Comparison of ENCODE assay signal across 21 cellular contexts in genomic region chr2:170052151-170052550, GRCh38.
A peak's percentile ranks its signal among the peaks of the same experiment; 100 is the strongest.
DNase-seq lines count a peak whose midpoint lies in the region; ATAC-seq and TF ChIP-seq lines count a peak whose summit lies in the region.
"Had no signal": no experiment of that assay in that cellular context is flagged by ENCODE, and none has a peak within 500 bp of the region (broad histone marks: within the 10 kb centered on the region; RNA-seq: fewer than 3 reads in every experiment).

No MANE protein-coding gene starts in this region.

- no peaks in the 10 kb centered on the region for H3K79me2 ChIP-seq in mesendoderm (ENCODE audit: control insufficient read depth, insufficient read depth, low read length)

- H4K8ac ChIP-seq in mesendoderm (ENCODE audit: low read depth, low read length) = no peak overlapping the region

- H3K79me1 ChIP-seq in mesendoderm (ENCODE audit: low read length) = no peaks in the 10 kb centered on the region

- no peaks in the 10 kb centered on the region for H3K4me1 ChIP-seq in mesendoderm (ENCODE audit: control insufficient read depth, low read depth, low read length)
- H3K4me1 ChIP-seq: gastroesophageal sphincter, left lung, right lobe of liver, vagina had no signal

- ATAC-seq in HG03457 (IDR thresholded peaks at IDR 0.05; ENCODE audit: unreplicated experiment) = no peak
- ATAC-seq: effector memory CD8-positive, alpha-beta T cell; gastroesophageal sphincter; left lung; right lobe of liver had no signal

- H3K27me3 ChIP-seq in mesendoderm (ENCODE audit: insufficient read depth, low read length, poor library complexity) = no peaks in the 10 kb centered on the region
- H3K27me3 ChIP-seq: gastroesophageal sphincter, left lung, right lobe of liver, vagina had no signal

- no peak overlapping the region for H3K27ac ChIP-seq in mesendoderm (ENCODE audit: low read depth, low read length)
- H3K27ac ChIP-seq: gastroesophageal sphincter, HL-60, left lung, right lobe of liver, RWPE1, vagina had no signal

- H3K23ac ChIP-seq in mesendoderm (ENCODE audit: low read length) = no peak overlapping the region

- no peak overlapping the region for H2BK5ac ChIP-seq in mesendoderm (ENCODE audit: low read length)

- in situ Hi-C loops in astrocyte of the spinal cord (cut with HindIII; ENCODE audit: low sequenced_read_pairs) = no loop called here

- no peak overlapping the region for H3K56ac ChIP-seq in mesendoderm (ENCODE audit: low read length)

- WGBS in mesendoderm (ENCODE audit: extremely low coverage, insufficient coverage, low lambda C conversion rate) = no CpG with 5 or more reads among the region's 2 CpGs

- TF ChIP-seq CTCF in astrocyte of the spinal cord (IDR thresholded peaks at IDR 0.05; ENCODE audit: low read depth, low read length) = no peak
- TF ChIP-seq CTCF in fibroblast of pulmonary artery (IDR thresholded peaks at IDR 0.05; ENCODE audit: low read length, missing control alignments) = no peak

- DNase-seq in CMK (ENCODE audit: low read depth) = peak; percentile 35
- DNase-seq in MV-4-11 (lab: John Stamatoyannopoulos, UW) = peak; percentile 36
- DNase-seq in astrocyte of the spinal cord (ENCODE audit: low read depth, low spot score) = peak; percentile 27
- DNase-seq in fibroblast of pulmonary artery (ENCODE audit: low read depth) = peak; percentile 22
- no peak for DNase-seq in GOT3 (lab: John Stamatoyannopoulos, UW)
- DNase-seq in T-helper 9 cell = no peak
- DNase-seq in mesendoderm = no peak
- DNase-seq: activated B cell treated with CpG ODN at 0.5 μM for 24 hours; activated CD8-positive, alpha-beta memory T cell treated with anti-CD3 and anti-CD28 coated beads for 24 hours; COR-L47; effector memory CD8-positive, alpha-beta T cell; KG1; left lung; NCI-H1417; NCI-H2171; right lobe of liver had no signal

- H3K18ac ChIP-seq in mesendoderm (ENCODE audit: low read length) = no peak overlapping the region

- H4K5ac ChIP-seq in mesendoderm (ENCODE audit: low read length) = no peak overlapping the region

- no peak overlapping the region for H3K4me3 ChIP-seq in astrocyte of the spinal cord (ENCODE audit: low read depth, low read length)
- no peak overlapping the region for H3K4me3 ChIP-seq in fibroblast of pulmonary artery (replicated peaks; ENCODE audit: low read depth, low read length)
- no peak overlapping the region for H3K4me3 ChIP-seq in mesendoderm (ENCODE audit: low read length)
- H3K4me3 ChIP-seq: gastroesophageal sphincter, left lung, right lobe of liver, vagina had no signal

- H3K4ac ChIP-seq in mesendoderm (ENCODE audit: low read depth, low read length) = no peak overlapping the region

- H2BK120ac ChIP-seq in mesendoderm (ENCODE audit: low read depth, low read length) = no peak overlapping the region

- no peak overlapping the region for H3K4me2 ChIP-seq in mesendoderm (ENCODE audit: low read length)

- no peaks in the 10 kb centered on the region for H3K36me3 ChIP-seq in mesendoderm (ENCODE audit: control insufficient read depth, insufficient read depth, low read length)

- H3K9ac ChIP-seq in mesendoderm (ENCODE audit: low read length) = no peak overlapping the region

- H2AK5ac ChIP-seq in mesendoderm (ENCODE audit: low read length) = no peak overlapping the region

- no peak overlapping the region for H2BK15ac ChIP-seq in mesendoderm (replicated peaks; ENCODE audit: low read depth)

Comparison
In these comparisons a context has a peak if more than half of its experiments do, and no peak if none do; other contexts are left out.
1. DNase-seq: peak in CMK (single experiment), MV-4-11 (single experiment), astrocyte of the spinal cord (single experiment) and fibroblast of pulmonary artery (single experiment); none in GOT3 (single experiment), T-helper 9 cell (single experiment) and mesendoderm (single experiment).